Comparison of ENCODE assay signal across 8 cellular contexts in genomic region chr10:49941447-49942338, GRCh38. TPM values are rescaled to one million over a fixed set of nuclear protein-coding genes. Genes with fewer than 3 reads are reported as not detected.
A peak's percentile ranks its signal among the peaks of the same experiment; 100 is the strongest.
DNase-seq lines count a peak whose midpoint lies in the region; ATAC-seq and TF ChIP-seq lines count a peak whose summit lies in the region.
"Not testable (repeated sequence)": the region's sequence is repeated elsewhere in the genome, so short reads cannot be mapped to it uniquely, and the experiment has no call there.

PARG (minus strand) TSS chr10:49942027; CDS start chr10:49941725, 302 bp downstream.
TIMM23B (plus strand) TSS chr10:49942053; CDS start chr10:49942195, 142 bp downstream.

- not testable (repeated sequence) for TF ChIP-seq POLR2A in lower leg skin (IDR thresholded peaks at IDR 0.05)

- intact Hi-C loops in activated CD8-positive, alpha-beta T cell treated with anti-CD3 and anti-CD28 coated beads for 36 hours (cut with micrococcal nuclease); lower leg skin (cut with DNase I; ENCODE audit: low total_unique reads): not testable (repeated sequence)

- peaks cover 19 to 50% (median 34%) of the 10 kb centered on the region in 4 donors for H3K4me1 Mint-ChIP-seq in CD4-positive, CD25-positive, alpha-beta regulatory T cell
- peaks cover 35% of the 10 kb centered on the region for H3K4me1 Mint-ChIP-seq in activated CD8-positive, alpha-beta T cell treated with anti-CD3 and anti-CD28 coated beads for 36 hours (ENCODE audit: low read depth)

- H3K9me3 ChIP-seq in CD4-positive, CD25-positive, alpha-beta regulatory T cell (ENCODE audit: control insufficient read depth in 2 of 2, low read length in 2 of 2); duodenal mucosa (ENCODE audit: control insufficient read depth in 1 of 2, low read length in 2 of 2): not testable (repeated sequence)

- H3K27ac ChIP-seq in CD4-positive, CD25-positive, alpha-beta regulatory T cell (ENCODE audit: insufficient read depth, low read length, poor library complexity, severe bottlenecking) = peak within 1 kb of the TSS; percentile 55
- H3K27ac ChIP-seq in duodenal mucosa (ENCODE audit: low read depth, low read length) = not testable (repeated sequence)

- H3K9ac ChIP-seq in duodenal mucosa (ENCODE audit: low read depth in 1 of 2, low read length in 2 of 2) = peak within 1 kb of the TSS; percentile 70

- POLR2A ChIA-PET in activated CD8-positive, alpha-beta T cell treated with anti-CD3 and anti-CD28 coated beads for 36 hours (lab: Charles Lee) = not testable (repeated sequence)

- not testable (repeated sequence) for TF ChIP-seq CTCF in activated CD8-positive, alpha-beta T cell treated with anti-CD3 and anti-CD28 coated beads for 36 hours (IDR thresholded peaks at IDR 0.05); lower leg skin (IDR thresholded peaks at IDR 0.05)

- peaks cover 16% of the 10 kb centered on the region for H3K4me1 ChIP-seq in CD4-positive, CD25-positive, alpha-beta regulatory T cell (ENCODE audit: control insufficient read depth, insufficient read depth, low read length, poor library complexity, severe bottlenecking)
- H3K4me1 ChIP-seq in duodenal mucosa (ENCODE audit: control insufficient read depth in 1 of 2, insufficient read depth in 2 of 2, low read length in 2 of 2) = not testable (repeated sequence)

- DNase-seq in CD4-positive, CD25-positive, alpha-beta regulatory T cell = peak; percentile 78 to 88 (median 85)
- DNase-seq in NCI-H82 treated with DMSO at 0.1 percent for 48 hours (lab: John Stamatoyannopoulos, UW; ENCODE audit: unreplicated experiment) (peak; percentile 26), lower leg skin (ENCODE audit: low spot score in 2 of 2) (peak; percentile 44 to 91)
- peak; percentile 82 for DNase-seq in activated CD8-positive, alpha-beta T cell treated with anti-CD3 and anti-CD28 coated beads for 36 hours
- DNase-seq in stimulated activated CD4-positive, alpha-beta T cell treated with anti-CD3 and anti-CD28 coated beads, Interleukin-4, amount 100 ng/mL, for 1 hour = peak; percentile 77

- H3K27me3 ChIP-seq in CD4-positive, CD25-positive, alpha-beta regulatory T cell (ENCODE audit: control insufficient read depth, insufficient read depth, low read length); duodenal mucosa (ENCODE audit: control insufficient read depth in 1 of 2, insufficient read depth in 2 of 2, low read length in 2 of 2): not testable (repeated sequence)

- peak within 1 kb of the TSS; percentile 100 for H3K4me3 Mint-ChIP-seq in CD4-positive, CD25-positive, alpha-beta regulatory T cell
- peak within 1 kb of the TSS; percentile 99 for H3K4me3 Mint-ChIP-seq in activated CD8-positive, alpha-beta T cell treated with anti-CD3 and anti-CD28 coated beads for 36 hours

- 0 to 1% methylated on average over 51 to 65 of the region's 81 CpGs for WGBS in lower leg skin, 2 donors

- not testable (repeated sequence) for H3K36me3 Mint-ChIP-seq in CD4-positive, CD25-positive, alpha-beta regulatory T cell; activated CD8-positive, alpha-beta T cell treated with anti-CD3 and anti-CD28 coated beads for 36 hours (ENCODE audit: low read depth)

- H3K27ac Mint-ChIP-seq in CD4-positive, CD25-positive, alpha-beta regulatory T cell = peak within 1 kb of the TSS; percentile 91 to 98 (median 97)
- H3K27ac Mint-ChIP-seq in activated CD8-positive, alpha-beta T cell treated with anti-CD3 and anti-CD28 coated beads for 36 hours = peak within 1 kb of the TSS; percentile 95

- H3K36me3 ChIP-seq in CD4-positive, CD25-positive, alpha-beta regulatory T cell (ENCODE audit: control insufficient read depth, insufficient read depth, low read length); duodenal mucosa (ENCODE audit: control insufficient read depth in 1 of 2, insufficient read depth in 2 of 2, low read length in 2 of 2): not testable (repeated sequence)

- CTCF ChIA-PET in activated CD8-positive, alpha-beta T cell treated with anti-CD3 and anti-CD28 coated beads for 36 hours (lab: Charles Lee) = not testable (repeated sequence)

- peak; percentile 90 to 93 for ATAC-seq in CD4-positive, CD25-positive, alpha-beta regulatory T cell (ENCODE audit: low read depth in 2 of 2)
- peak; percentile 72 for ATAC-seq in GM19452 (IDR thresholded peaks at IDR 0.05; ENCODE audit: unreplicated experiment)
- ATAC-seq in HG03565 (IDR thresholded peaks at IDR 0.05; ENCODE audit: unreplicated experiment) = peak; percentile 52
- peak; percentile 91 for ATAC-seq in activated CD8-positive, alpha-beta T cell treated with anti-CD3 and anti-CD28 coated beads for 36 hours

- H3K9me3 Mint-ChIP-seq in CD4-positive, CD25-positive, alpha-beta regulatory T cell; activated CD8-positive, alpha-beta T cell treated with anti-CD3 and anti-CD28 coated beads for 36 hours: not testable (repeated sequence)

- not testable (repeated sequence) for H3K27me3 Mint-ChIP-seq in CD4-positive, CD25-positive, alpha-beta regulatory T cell; activated CD8-positive, alpha-beta T cell treated with anti-CD3 and anti-CD28 coated beads for 36 hours

- H3K4me3 ChIP-seq in CD4-positive, CD25-positive, alpha-beta regulatory T cell (ENCODE audit: low read depth, low read length) = peak within 1 kb of the TSS; percentile 94
- H3K4me3 ChIP-seq in duodenal mucosa (ENCODE audit: low read depth in 1 of 2, low read length in 2 of 2) = peak within 1 kb of the TSS; percentile 86 to 88
- H3K4me3 ChIP-seq in lower leg skin (ENCODE audit: low read depth, poor library complexity, severe bottlenecking) = peak within 1 kb of the TSS; percentile 79

RNA-seq across cellular contexts. Expression of gene PARG, which starts in this region (rescaled TPM):
- 30.4 TPM for total RNA-seq in CD4-positive, CD25-positive, alpha-beta regulatory T cell
- polyA plus RNA-seq in CD4-positive, CD25-positive, alpha-beta regulatory T cell = 10 to 100 TPM in 3 of 4 donors, 1 to 10 TPM in 1; 9.7 to 14.7 (median 12.0) TPM
- 10 to 100 TPM; 26.7 to 30.0 TPM for total RNA-seq in activated CD8-positive, alpha-beta T cell treated with anti-CD3 and anti-CD28 coated beads for 36 hours
- total RNA-seq in lower leg skin = 10 to 100 TPM; 18.1 to 26.6 (median 21.3) TPM

RNA-seq across cellular contexts. Expression of gene TIMM23B, which starts in this region (rescaled TPM):
- 30.0 TPM for total RNA-seq in CD4-positive, CD25-positive, alpha-beta regulatory T cell
- polyA plus RNA-seq in CD4-positive, CD25-positive, alpha-beta regulatory T cell = 1 to 10 TPM; 8.1 to 9.2 (median 8.4) TPM
- total RNA-seq in activated CD8-positive, alpha-beta T cell treated with anti-CD3 and anti-CD28 coated beads for 36 hours = 10 to 100 TPM; 17.4 to 17.6 TPM
- 10 to 100 TPM in 3 of 4 donors, 1 to 10 TPM in 1; 9.3 to 22.0 (median 14.1) TPM for total RNA-seq in lower leg skin

Comparison
In these comparisons a context has a peak if more than half of its experiments do, and no peak if none do; other contexts are left out.
1. DNase-seq: peak in every context shown above with its lines; median percentile 85 in CD4-positive, CD25-positive, alpha-beta regulatory T cell; 82 in activated CD8-positive, alpha-beta T cell treated with anti-CD3 and anti-CD28 coated beads for 36 hours; 77 in stimulated activated CD4-positive, alpha-beta T cell treated with anti-CD3 and anti-CD28 coated beads, Interleukin-4, amount 100 ng/mL, for 1 hour; 68 in lower leg skin; 26 in NCI-H82 treated with DMSO at 0.1 percent for 48 hours.